ENCODE assay signal across 19 cellular contexts in genomic region chr3:170488802-170489201, GRCh38.
A peak's percentile ranks its signal among the peaks of the same experiment; 100 is the strongest.
DNase-seq lines count a peak whose midpoint lies in the region; ATAC-seq and TF ChIP-seq lines count a peak whose summit lies in the region.
"Had no signal": no experiment of that assay in that cellular context is flagged by ENCODE, and none has a peak within 500 bp of the region (broad histone marks: within the 10 kb centered on the region; RNA-seq: fewer than 3 reads in every experiment).

No MANE protein-coding gene starts in this region.

- H2BK15ac ChIP-seq in neuronal stem cell (ENCODE audit: low read length): no peak overlapping the region

- no peak for TF ChIP-seq POLR2A in heart left ventricle (IDR thresholded peaks at IDR 0.05)

- no peak overlapping the region for H3K14ac ChIP-seq in neuronal stem cell (ENCODE audit: low read length)

- TF ChIP-seq CTCF in cardiac muscle cell (IDR thresholded peaks at IDR 0.05; ENCODE audit: low read depth, low read length) (peak; percentile 6), heart left ventricle (IDR thresholded peaks at IDR 0.05) (no peak), natural killer cell (IDR thresholded peaks at IDR 0.05) (no peak)

- H3K4me1 ChIP-seq in cardiac muscle cell (ENCODE audit: low read depth) (no peaks in the 10 kb centered on the region), heart left ventricle (no peaks in the 10 kb centered on the region), aorta (ENCODE audit: control insufficient read depth in 1 of 2, insufficient read depth in 2 of 2, low read length in 2 of 2) (no peaks in the 10 kb centered on the region), neuronal stem cell (ENCODE audit: control insufficient read depth in 2 of 2, insufficient read depth in 1 of 2, low read depth in 1 of 2, low read length in 2 of 2) (peaks cover 3 to 5% of the 10 kb centered on the region in 2 donors)
- H3K4me1 ChIP-seq: esophagus muscularis mucosa had no signal

- H3K27me3 ChIP-seq in cardiac muscle cell (no peaks in the 10 kb centered on the region), heart left ventricle (no peaks in the 10 kb centered on the region), aorta (ENCODE audit: control insufficient read depth in 1 of 2, insufficient read depth in 2 of 2, low read length in 1 of 2) (no peaks in the 10 kb centered on the region), neuronal stem cell (ENCODE audit: control insufficient read depth in 3 of 3, insufficient read depth in 3 of 3, low read depth in 1 of 3, low read length in 3 of 3) (no peaks in the 10 kb centered on the region)
- H3K27me3 ChIP-seq: esophagus muscularis mucosa had no signal

- H3K27me3 Mint-ChIP-seq in natural killer cell (ENCODE audit: low read depth in 2 of 2): peaks cover 0 to 6% of the 10 kb centered on the region in 2 donors

- no peak overlapping the region for H4K8ac ChIP-seq in neuronal stem cell (ENCODE audit: low read depth, low read length)

- H3K4me3 Mint-ChIP-seq in natural killer cell: no peak overlapping the region
- H3K4me3 Mint-ChIP-seq: activated CD4-positive, alpha-beta T cell treated with anti-CD3 and anti-CD28 coated beads for 36 hours; stimulated activated naive CD8-positive, alpha-beta T cell treated with anti-CD3 and anti-CD28 coated beads, Interleukin-15, amount 100 ng/mL, for 72 hours had no signal

- H3K4me2 ChIP-seq in neuronal stem cell (ENCODE audit: insufficient read depth, low read length, poor library complexity, severe bottlenecking): no peak overlapping the region
- H3K4me2 ChIP-seq: smooth muscle cell had no signal

- 55 to 61% (median 58%) methylated on average over 4 of the region's 4 CpGs for WGBS in heart left ventricle, 4 donors
- WGBS in aorta, 2 donors: 13% methylated on average over 4 of the region's 4 CpGs
- no CpG with 5 or more reads among the region's 4 CpGs for WGBS in neuronal stem cell (ENCODE audit: extremely low coverage in 2 of 2, insufficient read length in 2 of 2, insufficient replicate concordance in 1 of 2), 2 donors

- H2AK5ac ChIP-seq in neuronal stem cell (ENCODE audit: low read depth, low read length): no peak overlapping the region

- no peak for ATAC-seq in heart left ventricle
- peak; percentile 39 for ATAC-seq in aorta (ENCODE audit: low FRiP score)
- no peak for ATAC-seq in stimulated activated naive CD8-positive, alpha-beta T cell treated with anti-CD3 and anti-CD28 coated beads, Interleukin-15, Interleukin-2, amounts not matched to agents 100 U/mL and 50 U/mL, for 24 hours
- no peak for ATAC-seq in natural killer cell
- ATAC-seq: activated CD4-positive, alpha-beta T cell treated with anti-CD3 and anti-CD28 coated beads for 36 hours; HCT116; stimulated activated naive CD8-positive, alpha-beta T cell treated with anti-CD3 and anti-CD28 coated beads, Interleukin-15, amount 100 ng/mL, for 72 hours had no signal

- H3K4ac ChIP-seq in neuronal stem cell (ENCODE audit: low read length): no peak overlapping the region

- no peak overlapping the region for H2BK12ac ChIP-seq in neuronal stem cell (ENCODE audit: low read length)

- no peak overlapping the region for H2BK5ac ChIP-seq in neuronal stem cell (ENCODE audit: low read length)

- intact Hi-C loops in heart left ventricle (cut with DNase I) (no loop called here), aorta (cut with DNase I) (no loop called here), natural killer cell (cut with micrococcal nuclease) (no loop called here)

- H3K79me1 ChIP-seq in neuronal stem cell (ENCODE audit: low read depth, low read length): no peaks in the 10 kb centered on the region

- H3K9me3 Mint-ChIP-seq in natural killer cell: no peaks in the 10 kb centered on the region
- H3K9me3 Mint-ChIP-seq: stimulated activated naive CD8-positive, alpha-beta T cell treated with anti-CD3 and anti-CD28 coated beads, Interleukin-15, amount 100 ng/mL, for 72 hours had no signal

- H3K4me1 Mint-ChIP-seq in natural killer cell: no peaks in the 10 kb centered on the region
- H3K4me1 Mint-ChIP-seq: activated CD4-positive, alpha-beta T cell treated with anti-CD3 and anti-CD28 coated beads for 36 hours; stimulated activated naive CD8-positive, alpha-beta T cell treated with anti-CD3 and anti-CD28 coated beads, Interleukin-15, amount 100 ng/mL, for 72 hours had no signal

- H3K4me3 ChIP-seq in cardiac muscle cell: no peak overlapping the region
- no peak overlapping the region for H3K4me3 ChIP-seq in heart left ventricle
- H3K4me3 ChIP-seq in aorta (ENCODE audit: low read length in 2 of 2): no peak overlapping the region
- no peak overlapping the region for H3K4me3 ChIP-seq in neuronal stem cell (ENCODE audit: low read length in 2 of 2)
- H3K4me3 ChIP-seq: coronary artery, esophagus muscularis mucosa, smooth muscle cell had no signal

- H3K27ac ChIP-seq in cardiac muscle cell (no peak overlapping the region), heart left ventricle (no peak overlapping the region), aorta (ENCODE audit: low read depth in 1 of 2, low read length in 2 of 2) (no peak overlapping the region), neuronal stem cell (replicated peaks; ENCODE audit: low read length) (no peak overlapping the region)
- H3K27ac ChIP-seq: coronary artery, esophagus muscularis mucosa had no signal

- no peak overlapping the region for H3K23ac ChIP-seq in neuronal stem cell (ENCODE audit: low read depth, low read length, poor library complexity)

- H3K36me3 ChIP-seq in cardiac muscle cell (no peaks in the 10 kb centered on the region), heart left ventricle (no peaks in the 10 kb centered on the region), aorta (ENCODE audit: control insufficient read depth in 1 of 2, insufficient read depth in 2 of 2, low read length in 1 of 2) (no peaks in the 10 kb centered on the region), neuronal stem cell (replicated peaks in 1 of 2; ENCODE audit: control insufficient read depth in 2 of 2, insufficient read depth in 2 of 2, low read length in 2 of 2) (no peaks in the 10 kb centered on the region)
- H3K36me3 ChIP-seq: esophagus muscularis mucosa had no signal

- H3K9me3 ChIP-seq in cardiac muscle cell (ENCODE audit: low read depth) (no peaks in the 10 kb centered on the region), heart left ventricle (no peaks in the 10 kb centered on the region), aorta (ENCODE audit: control insufficient read depth, low read length) (no peaks in the 10 kb centered on the region), neuronal stem cell (replicated peaks in 1 of 2; ENCODE audit: control insufficient read depth in 2 of 2, insufficient read depth in 1 of 2, low read depth in 1 of 2, low read length in 2 of 2) (peaks cover 0 to 2% of the 10 kb centered on the region in 2 donors)
- H3K9me3 ChIP-seq: esophagus muscularis mucosa had no signal

- DNase-seq in cardiac muscle cell (ENCODE audit: low read depth in 1 of 2, low spot score in 1 of 2) (peak in 1 of 2 donors; percentile 91), heart left ventricle (no peak), amniotic epithelial cell (ENCODE audit: low read depth) (peak; percentile 91), fibroblast of the conjunctiva (ENCODE audit: low read depth) (peak; percentile 87), aorta (no peak), neuronal stem cell (ENCODE audit: low spot score) (no peak), natural killer cell (no peak)
- no peak for DNase-seq in stimulated activated naive CD8-positive, alpha-beta T cell treated with anti-CD3 and anti-CD28 coated beads, Interleukin-15, Interleukin-2, amounts not matched to agents 100 U/mL and 50 U/mL, for 24 hours
- DNase-seq: ACHN; activated CD4-positive, alpha-beta T cell treated with anti-CD3 and anti-CD28 coated beads for 36 hours; KG1; NCI-H146; nucleus accumbens; SIG-M5; stimulated activated naive CD8-positive, alpha-beta T cell treated with anti-CD3 and anti-CD28 coated beads, Interleukin-15, amount 100 ng/mL, for 72 hours had no signal

- no peak overlapping the region for H3K27ac Mint-ChIP-seq in natural killer cell
- H3K27ac Mint-ChIP-seq: activated CD4-positive, alpha-beta T cell treated with anti-CD3 and anti-CD28 coated beads for 36 hours; stimulated activated naive CD8-positive, alpha-beta T cell treated with anti-CD3 and anti-CD28 coated beads, Interleukin-15, amount 100 ng/mL, for 72 hours had no signal

- H2BK120ac ChIP-seq in neuronal stem cell (ENCODE audit: low read depth, low read length): no peak overlapping the region

- no peak overlapping the region for H2AFZ ChIP-seq in neuronal stem cell (ENCODE audit: low read length)

- no peak overlapping the region for H4K91ac ChIP-seq in neuronal stem cell (ENCODE audit: low read depth, low read length, poor library complexity)

- no peaks in the 10 kb centered on the region for H3K36me3 Mint-ChIP-seq in natural killer cell

- H3K9ac ChIP-seq in neuronal stem cell (ENCODE audit: low read depth, low read length, poor library complexity): no peak overlapping the region

- no peak overlapping the region for H3K18ac ChIP-seq in neuronal stem cell (ENCODE audit: low read length)

Comparison
In these comparisons a context has a peak if more than half of its experiments do, and no peak if none do; other contexts are left out.
1. DNase-seq: peak in amniotic epithelial cell (single experiment) and fibroblast of the conjunctiva (single experiment); none in heart left ventricle (0 of 5), aorta (0 of 2), neuronal stem cell (single experiment), stimulated activated naive CD8-positive, alpha-beta T cell treated with anti-CD3 and anti-CD28 coated beads, Interleukin-15, Interleukin-2, amounts not matched to agents 100 U/mL and 50 U/mL, for 24 hours (single experiment) and natural killer cell (single experiment).